ENCODE assay signal across 13 cellular contexts in the genomic region with DNA sequence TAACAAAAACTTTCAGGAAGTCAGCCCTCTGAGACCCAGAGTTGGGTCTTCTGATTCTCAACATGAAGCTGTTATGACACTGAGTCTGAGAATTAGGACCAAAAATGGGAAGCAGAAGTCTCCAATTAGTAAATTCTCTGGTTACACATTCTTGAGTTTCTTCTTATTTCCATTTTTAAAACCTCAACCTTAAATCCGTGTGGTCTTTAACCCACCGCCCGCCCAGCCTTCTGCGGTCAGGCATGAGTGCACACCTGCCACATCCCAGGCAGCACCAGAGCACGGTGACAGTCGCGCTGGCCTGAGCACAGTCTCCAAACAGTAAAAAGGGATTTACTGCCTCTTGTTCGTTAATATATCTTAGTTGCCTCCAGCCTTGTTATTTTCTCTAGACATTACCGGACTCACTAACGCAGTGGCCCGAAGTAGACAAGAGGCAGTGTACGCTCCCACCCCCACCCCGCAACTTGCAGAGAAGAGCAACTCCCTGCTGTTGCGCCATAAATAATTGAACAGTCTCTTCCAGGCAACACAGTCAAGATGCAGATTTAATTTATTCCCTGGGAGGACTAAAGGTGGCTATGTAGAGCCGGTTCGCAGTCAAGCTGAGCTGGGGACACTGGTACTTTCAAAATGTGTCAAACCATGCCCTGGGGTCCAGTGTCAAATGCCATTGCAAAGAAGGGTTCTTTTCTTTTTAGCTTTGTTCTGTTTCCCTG.
A peak's percentile ranks its signal among the peaks of the same experiment; 100 is the strongest.
DNase-seq lines count a peak whose midpoint lies in the region; ATAC-seq, FAIRE-seq and TF ChIP-seq lines count a peak whose summit lies in the region.
"Had no signal": no experiment of that assay in that cellular context is flagged by ENCODE, and none has a peak within 500 bp of the region (broad histone marks: within the 10 kb centered on the region; RNA-seq: fewer than 3 reads in every experiment).

No MANE protein-coding gene starts in this region.

- H3K27ac ChIP-seq in left lung = peak overlapping the region; percentile 58 to 79
- H3K27ac ChIP-seq: PC-9 had no signal

- no peaks in the 10 kb centered on the region for H3K9me3 Mint-ChIP-seq in type B pancreatic cell
- no peaks in the 10 kb centered on the region for H3K9me3 Mint-ChIP-seq in activated T-helper 1 cell treated with anti-CD3 and anti-CD28 coated beads, Interleukin-12 subunit alpha, Interleukin-12 subunit beta, Interleukin-2, Interleukin-4 antibody, amounts not matched to agents 30 ng/mL and 10 ng/mL and 1 ng/mL, durations not matched to agents 14 hours and 24 hours and 36 hours
- H3K9me3 Mint-ChIP-seq in Calu3 (ENCODE audit: low read depth, unreplicated experiment) = peaks cover 12% of the 10 kb centered on the region
- H3K9me3 Mint-ChIP-seq: activated naive CD8-positive, alpha-beta T cell treated with anti-CD3 and anti-CD28 coated beads, Interleukin-2, amount 10 ng/mL, durations not matched to agents 7 days and 5 days had no signal

- no peak for FAIRE-seq in frontal cortex (lab: Jason Lieb, UNC)

- H3K4me1 Mint-ChIP-seq in type B pancreatic cell (ENCODE audit: unreplicated experiment) = peaks cover 9% of the 10 kb centered on the region
- H3K4me1 Mint-ChIP-seq in activated T-helper 1 cell treated with anti-CD3 and anti-CD28 coated beads, Interleukin-12 subunit alpha, Interleukin-12 subunit beta, Interleukin-2, Interleukin-4 antibody, amounts not matched to agents 30 ng/mL and 10 ng/mL and 1 ng/mL, durations not matched to agents 14 hours and 24 hours and 36 hours (ENCODE audit: low read depth) = no peaks in the 10 kb centered on the region
- no peaks in the 10 kb centered on the region for H3K4me1 Mint-ChIP-seq in Calu3 (ENCODE audit: low read depth, unreplicated experiment)
- H3K4me1 Mint-ChIP-seq: activated naive CD8-positive, alpha-beta T cell treated with anti-CD3 and anti-CD28 coated beads, Interleukin-2, amount 10 ng/mL, durations not matched to agents 7 days and 5 days had no signal

- H3K4me3 ChIP-seq in left lung = no peak overlapping the region
- H3K4me3 ChIP-seq: PC-9 had no signal

- intact Hi-C loops in left lung (cut with DNase I) (no loop called here), Calu3 (cut with micrococcal nuclease; ENCODE audit: unreplicated experiment) (no loop called here)
- intact Hi-C loops in activated T-helper 1 cell treated with anti-CD3 and anti-CD28 coated beads, Interleukin-12 subunit alpha, Interleukin-12 subunit beta, Interleukin-2, Interleukin-4 antibody, amounts not matched to agents 30 ng/mL and 10 ng/mL and 1 ng/mL, durations not matched to agents 14 hours and 24 hours and 36 hours (cut with micrococcal nuclease) = no loop called here

- H3K4me3 Mint-ChIP-seq in type B pancreatic cell (peak overlapping the region; percentile 33), Calu3 (ENCODE audit: low read depth, unreplicated experiment) (no peak overlapping the region)
- H3K4me3 Mint-ChIP-seq in activated T-helper 1 cell treated with anti-CD3 and anti-CD28 coated beads, Interleukin-12 subunit alpha, Interleukin-12 subunit beta, Interleukin-2, Interleukin-4 antibody, amounts not matched to agents 30 ng/mL and 10 ng/mL and 1 ng/mL, durations not matched to agents 14 hours and 24 hours and 36 hours = no peak overlapping the region
- H3K4me3 Mint-ChIP-seq: activated naive CD8-positive, alpha-beta T cell treated with anti-CD3 and anti-CD28 coated beads, Interleukin-2, amount 10 ng/mL, durations not matched to agents 7 days and 5 days had no signal

- H3K27ac Mint-ChIP-seq in type B pancreatic cell = no peak overlapping the region
- no peak overlapping the region for H3K27ac Mint-ChIP-seq in activated T-helper 1 cell treated with anti-CD3 and anti-CD28 coated beads, Interleukin-12 subunit alpha, Interleukin-12 subunit beta, Interleukin-2, Interleukin-4 antibody, amounts not matched to agents 30 ng/mL and 10 ng/mL and 1 ng/mL, durations not matched to agents 14 hours and 24 hours and 36 hours
- H3K27ac Mint-ChIP-seq in Calu3 (ENCODE audit: unreplicated experiment) = no peak overlapping the region
- H3K27ac Mint-ChIP-seq: activated naive CD8-positive, alpha-beta T cell treated with anti-CD3 and anti-CD28 coated beads, Interleukin-2, amount 10 ng/mL, durations not matched to agents 7 days and 5 days had no signal

- H3K9me3 ChIP-seq in left lung = no peaks in the 10 kb centered on the region

- DNase-seq in NCI-H187 (lab: John Stamatoyannopoulos, UW) (peak; percentile 3 to 8), NCI-H187 treated with DMSO at 0.1 percent for 48 hours (lab: John Stamatoyannopoulos, UW) (no peak), NOMO-1 treated with DMSO at 0.1 percent for 48 hours (lab: John Stamatoyannopoulos, UW; ENCODE audit: unreplicated experiment) (peak; percentile 59), left lung (peak in 1 of 2 donors; percentile 56), type B pancreatic cell (ENCODE audit: extremely low spot score, unreplicated experiment) (no peak), frontal cortex (ENCODE audit: low spot score in 2 of 2) (no peak), Calu3 (no peak)
- no peak for DNase-seq in activated T-helper 1 cell treated with anti-CD3 and anti-CD28 coated beads, Interleukin-12 subunit alpha, Interleukin-12 subunit beta, Interleukin-2, Interleukin-4 antibody, amounts not matched to agents 30 ng/mL and 10 ng/mL and 1 ng/mL, durations not matched to agents 14 hours and 24 hours and 36 hours (ENCODE audit: low spot score)
- DNase-seq: 8988T; activated naive CD8-positive, alpha-beta T cell treated with anti-CD3 and anti-CD28 coated beads, Interleukin-2, amount 10 ng/mL, durations not matched to agents 7 days and 5 days; Karpas-422; PC-9 had no signal

- CTCF ChIA-PET in Calu3 (lab: Charles Lee) = no interaction called here

- peak; percentile 8 for ATAC-seq in left lung
- ATAC-seq: HCT116 had no signal

- H3K36me3 ChIP-seq in left lung = no peaks in the 10 kb centered on the region

- peaks cover 32% of the 10 kb centered on the region for H3K27me3 Mint-ChIP-seq in type B pancreatic cell
- H3K27me3 Mint-ChIP-seq in activated T-helper 1 cell treated with anti-CD3 and anti-CD28 coated beads, Interleukin-12 subunit alpha, Interleukin-12 subunit beta, Interleukin-2, Interleukin-4 antibody, amounts not matched to agents 30 ng/mL and 10 ng/mL and 1 ng/mL, durations not matched to agents 14 hours and 24 hours and 36 hours (ENCODE audit: insufficient read depth) = peaks cover 10% of the 10 kb centered on the region
- no peaks in the 10 kb centered on the region for H3K27me3 Mint-ChIP-seq in Calu3 (ENCODE audit: unreplicated experiment)

- TF ChIP-seq CTCF in left lung (IDR thresholded peaks at IDR 0.05) = no peak
- no peak for TF ChIP-seq CTCF in type B pancreatic cell (conservative IDR thresholded peaks at IDR 0.05)
- no peak for TF ChIP-seq CTCF in Calu3 (IDR thresholded peaks at IDR 0.05; ENCODE audit: unreplicated experiment)

- H3K36me3 Mint-ChIP-seq in type B pancreatic cell (no peaks in the 10 kb centered on the region), Calu3 (ENCODE audit: insufficient read depth, unreplicated experiment) (peaks cover 3% of the 10 kb centered on the region)
- no peaks in the 10 kb centered on the region for H3K36me3 Mint-ChIP-seq in activated T-helper 1 cell treated with anti-CD3 and anti-CD28 coated beads, Interleukin-12 subunit alpha, Interleukin-12 subunit beta, Interleukin-2, Interleukin-4 antibody, amounts not matched to agents 30 ng/mL and 10 ng/mL and 1 ng/mL, durations not matched to agents 14 hours and 24 hours and 36 hours (ENCODE audit: low read depth)
- H3K36me3 Mint-ChIP-seq: activated naive CD8-positive, alpha-beta T cell treated with anti-CD3 and anti-CD28 coated beads, Interleukin-2, amount 10 ng/mL, durations not matched to agents 7 days and 5 days had no signal

- no peaks in the 10 kb centered on the region for H3K27me3 ChIP-seq in left lung

- H3K4me1 ChIP-seq in left lung = peaks cover 0 to 9% of the 10 kb centered on the region in 2 donors

- BruUV-seq in Calu3 (replicated peaks; lab: Mats Ljungman, UMichigan) = no TSS peak

Comparison
In these comparisons a context has a peak if more than half of its experiments do, and no peak if none do; other contexts are left out.
1. DNase-seq: peak in NCI-H187 (2 of 2) and NOMO-1 treated with DMSO at 0.1 percent for 48 hours (single experiment); none in NCI-H187 treated with DMSO at 0.1 percent for 48 hours (single experiment), type B pancreatic cell (single experiment), activated T-helper 1 cell treated with anti-CD3 and anti-CD28 coated beads, Interleukin-12 subunit alpha, Interleukin-12 subunit beta, Interleukin-2, Interleukin-4 antibody, amounts not matched to agents 30 ng/mL and 10 ng/mL and 1 ng/mL, durations not matched to agents 14 hours and 24 hours and 36 hours (single experiment), frontal cortex (0 of 2) and Calu3 (single experiment).